In genomic region chr22:20211997-20212753, GRCh38 we compare ENCODE assay signal across 12 cellular contexts. TPM values are rescaled to one million over a fixed set of nuclear protein-coding genes. Genes with fewer than 3 reads are reported as not detected.
DNase-seq lines count a peak whose midpoint lies in the region; ATAC-seq, FAIRE-seq and TF ChIP-seq lines count a peak whose summit lies in the region.
"Had no signal": no experiment of that assay in that cellular context is flagged by ENCODE, and none has a peak within 500 bp of the region (broad histone marks: within the 10 kb centered on the region; RNA-seq: fewer than 3 reads in every experiment).

No MANE protein-coding gene starts in this region.

- H3K36me3 Mint-ChIP-seq in activated naive CD4-positive, alpha-beta T cell treated with anti-CD3 and anti-CD28 coated beads, Interleukin-2, amount 50 U/mL, for 24 hours = no peaks in the 10 kb centered on the region
- H3K36me3 Mint-ChIP-seq in activated naive CD8-positive, alpha-beta T cell treated with anti-CD3 and anti-CD28 coated beads for 36 hours = no peaks in the 10 kb centered on the region

- H3K27ac Mint-ChIP-seq in activated naive CD4-positive, alpha-beta T cell treated with anti-CD3 and anti-CD28 coated beads, Interleukin-2, amount 50 U/mL, for 24 hours = peak overlapping the region; percentile 26
- H3K27ac Mint-ChIP-seq in activated naive CD8-positive, alpha-beta T cell treated with anti-CD3 and anti-CD28 coated beads for 36 hours = no peak overlapping the region

- TF ChIP-seq CTCF in kidney (IDR thresholded peaks at IDR 0.05; ENCODE audit: borderline replicate concordance, extremely low read depth, insufficient read depth) = no peak

- ATAC-seq in esophagus mucosa (no peak), HG03521 (IDR thresholded peaks at IDR 0.05; ENCODE audit: unreplicated experiment) (no peak)

- no peak for DNase-seq in activated naive CD4-positive, alpha-beta T cell treated with anti-CD3 and anti-CD28 coated beads, Interleukin-2, amount 50 U/mL, for 16 hours
- no peak for DNase-seq in activated naive CD8-positive, alpha-beta T cell treated with anti-CD3 and anti-CD28 coated beads for 36 hours
- peak; percentile 87 for DNase-seq in kidney
- peak; percentile 68 for DNase-seq in ureter (ENCODE audit: low spot score)
- no peak for DNase-seq in GM19239 (ENCODE audit: insufficient read length, low spot score)
- DNase-seq: dermis blood vessel endothelial cell had no signal

- intact Hi-C loops in kidney (cut with DNase I) = no loop called here

- no peaks in the 10 kb centered on the region for H3K9me3 Mint-ChIP-seq in activated naive CD4-positive, alpha-beta T cell treated with anti-CD3 and anti-CD28 coated beads, Interleukin-2, amount 50 U/mL, for 24 hours
- no peaks in the 10 kb centered on the region for H3K9me3 Mint-ChIP-seq in activated naive CD8-positive, alpha-beta T cell treated with anti-CD3 and anti-CD28 coated beads for 36 hours

- no peak overlapping the region for H3K27ac ChIP-seq in kidney (ENCODE audit: low read depth in 2 of 2, low read length in 2 of 2)
- H3K27ac ChIP-seq: tibial artery had no signal

- H3K4me1 Mint-ChIP-seq in activated naive CD4-positive, alpha-beta T cell treated with anti-CD3 and anti-CD28 coated beads, Interleukin-2, amount 50 U/mL, for 24 hours = peaks cover 18% of the 10 kb centered on the region
- peaks cover 7% of the 10 kb centered on the region for H3K4me1 Mint-ChIP-seq in activated naive CD8-positive, alpha-beta T cell treated with anti-CD3 and anti-CD28 coated beads for 36 hours

- no peak overlapping the region for H3K4me3 Mint-ChIP-seq in activated naive CD4-positive, alpha-beta T cell treated with anti-CD3 and anti-CD28 coated beads, Interleukin-2, amount 50 U/mL, for 24 hours
- H3K4me3 Mint-ChIP-seq in activated naive CD8-positive, alpha-beta T cell treated with anti-CD3 and anti-CD28 coated beads for 36 hours = peak overlapping the region; percentile 37

- peaks cover 0 to 2% of the 10 kb centered on the region in 2 donors for H3K4me1 ChIP-seq in kidney (ENCODE audit: control insufficient read depth in 1 of 2, insufficient read depth in 1 of 2, low read depth in 1 of 2, low read length in 2 of 2)

- H3K9ac ChIP-seq in kidney (ENCODE audit: low read length in 2 of 2) = no peak overlapping the region

- no peak overlapping the region for H3K4me3 ChIP-seq in kidney (ENCODE audit: low read length in 2 of 2)
- H3K4me3 ChIP-seq: GM12878, tibial artery had no signal

- no peaks in the 10 kb centered on the region for H3K27me3 Mint-ChIP-seq in activated naive CD4-positive, alpha-beta T cell treated with anti-CD3 and anti-CD28 coated beads, Interleukin-2, amount 50 U/mL, for 24 hours
- H3K27me3 Mint-ChIP-seq in activated naive CD8-positive, alpha-beta T cell treated with anti-CD3 and anti-CD28 coated beads for 36 hours = no peaks in the 10 kb centered on the region

- H3K36me3 ChIP-seq in kidney (ENCODE audit: control insufficient read depth in 1 of 2, insufficient read depth in 2 of 2, low read length in 2 of 2) = no peaks in the 10 kb centered on the region
- H3K36me3 ChIP-seq: tibial artery had no signal

- FAIRE-seq in kidney (lab: Jason Lieb, UNC) (no peak), GM19239 (lab: Jason Lieb, UNC) (no peak)
- FAIRE-seq: GM12878, islet of Langerhans had no signal

- no peaks in the 10 kb centered on the region for H3K9me3 ChIP-seq in kidney (ENCODE audit: control insufficient read depth in 1 of 2, low read length in 2 of 2)
- H3K9me3 ChIP-seq: tibial artery had no signal

RNA-seq across cellular contexts. Expression of gene RTN4R, which starts 55.9 kb away (rescaled TPM):
- total RNA-seq in activated naive CD8-positive, alpha-beta T cell treated with anti-CD3 and anti-CD28 coated beads for 36 hours = 1 to 10 TPM; 3.2 to 3.5 TPM
- total RNA-seq in kidney (1.2 TPM), ureter (1.3 TPM), esophagus mucosa (3.9 TPM)
- polyA plus RNA-seq in kidney (ENCODE audit: insufficient read depth, low read depth, low replicate concordance) = 2.5 TPM

Comparison
In these comparisons a context has a peak if more than half of its experiments do, and no peak if none do; other contexts are left out.
1. DNase-seq: peak in kidney (single experiment) and ureter (single experiment); none in activated naive CD4-positive, alpha-beta T cell treated with anti-CD3 and anti-CD28 coated beads, Interleukin-2, amount 50 U/mL, for 16 hours (single experiment), activated naive CD8-positive, alpha-beta T cell treated with anti-CD3 and anti-CD28 coated beads for 36 hours (single experiment) and GM19239 (single experiment).